Comparison of ENCODE assay signal across 10 cellular contexts in the genomic region with DNA sequence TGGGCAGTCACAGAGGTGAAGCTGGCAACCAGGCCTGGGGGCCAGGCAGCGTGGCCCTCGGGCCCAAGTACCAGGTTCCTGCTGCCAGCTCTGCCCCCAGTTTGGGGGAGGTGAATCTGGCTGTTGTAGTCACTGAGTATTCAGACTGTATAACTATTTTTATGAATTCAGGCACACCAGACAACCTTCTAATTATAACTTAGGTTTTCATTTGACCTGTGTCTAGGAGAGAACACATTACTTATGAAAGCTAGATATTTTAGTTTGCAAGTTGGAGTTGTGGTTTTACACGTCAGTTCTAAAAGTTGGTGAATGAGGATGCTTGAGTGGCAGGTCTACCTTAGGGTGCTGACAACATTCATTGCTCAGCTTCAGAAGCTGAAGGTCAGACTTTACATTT.
DNase-seq lines count a peak whose midpoint lies in the region; ATAC-seq and TF ChIP-seq lines count a peak whose summit lies in the region.
"Had no signal": no experiment of that assay in that cellular context is flagged by ENCODE, and none has a peak within 500 bp of the region (broad histone marks: within the 10 kb centered on the region; RNA-seq: fewer than 3 reads in every experiment).

No MANE protein-coding gene starts in this region.

- DNase-seq in GM12865 (ENCODE audit: low read depth) (peak; percentile 76), NCI-H774 (lab: John Stamatoyannopoulos, UW) (no peak), NCI-H1694 (lab: John Stamatoyannopoulos, UW) (no peak), AG08395 (ENCODE audit: low spot score) (no peak)
- DNase-seq: CD4-positive, alpha-beta T cell; nucleus accumbens had no signal

- H3K4me3 ChIP-seq in GM12865 (ENCODE audit: low read depth, low read length), result no peak overlapping the region

- ATAC-seq in GM19025 (IDR thresholded peaks at IDR 0.05; ENCODE audit: low read depth, unreplicated experiment), result peak; percentile 56
- ATAC-seq in HG02763 (IDR thresholded peaks at IDR 0.05; ENCODE audit: unreplicated experiment), result peak; percentile 44
- peak; percentile 65 for ATAC-seq in HG03571 (IDR thresholded peaks at IDR 0.05; ENCODE audit: unreplicated experiment)
- ATAC-seq in SK-N-SH treated with all-trans-retinoic acid at 6 μM for 48 hours, result no peak

- TF ChIP-seq CTCF in GM12865 (IDR thresholded peaks at IDR 0.05; ENCODE audit: insufficient read depth, low read depth, low read length, missing control alignments), result no peak

TF ChIP-seq in SK-N-SH treated with all-trans-retinoic acid at 6 μM for 48 hours, 23 proteins besides CTCF, POLR2A, EP300 and RAD21:
- no peak for TF ChIP-seq ZNF8 (CRISPR knock-in tag; IDR thresholded peaks at IDR 0.05)
- TF ChIP-seq TOX (CRISPR knock-in tag; IDR thresholded peaks at IDR 0.05; ENCODE audit: borderline replicate concordance), result no peak
- no peak for TF ChIP-seq RARB (CRISPR knock-in tag; IDR thresholded peaks at IDR 0.05)
- TF ChIP-seq CREB5 (CRISPR knock-in tag; IDR thresholded peaks at IDR 0.05; ENCODE audit: low read depth), result no peak
- TF ChIP-seq ZFP30 (CRISPR knock-in tag; IDR thresholded peaks at IDR 0.05), result no peak
- TF ChIP-seq PPARA (CRISPR knock-in tag; IDR thresholded peaks at IDR 0.05; ENCODE audit: borderline replicate concordance), result no peak
- no peak for TF ChIP-seq CSRNP3 (CRISPR knock-in tag; IDR thresholded peaks at IDR 0.05)
